11 cellular contexts compared by ENCODE assay signal in the genomic region with DNA sequence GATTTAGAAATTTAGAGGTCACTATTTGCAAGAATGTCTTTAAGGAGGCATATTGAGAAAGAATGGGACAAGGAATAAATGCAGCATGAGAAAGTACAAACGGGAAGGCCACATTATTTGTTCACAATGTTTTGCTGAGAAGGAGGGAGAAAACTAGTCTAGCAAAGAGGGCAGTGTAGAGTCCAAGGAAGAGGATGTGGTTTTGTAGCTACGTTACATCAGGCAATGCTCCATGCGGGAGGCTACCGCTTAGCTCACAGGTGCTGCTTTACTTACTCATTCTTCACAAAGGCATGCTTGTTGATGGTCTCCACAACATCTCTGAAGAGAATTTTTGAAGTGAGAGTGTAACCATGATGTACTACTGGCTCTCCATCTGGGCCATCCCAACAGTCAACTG.
DNase-seq lines count a peak whose midpoint lies in the region; ATAC-seq and TF ChIP-seq lines count a peak whose summit lies in the region.
"Had no signal": no experiment of that assay in that cellular context is flagged by ENCODE, and none has a peak within 500 bp of the region (broad histone marks: within the 10 kb centered on the region; RNA-seq: fewer than 3 reads in every experiment).

No MANE protein-coding gene starts in this region.

- no peak for TF ChIP-seq POLR2A in ovary (IDR thresholded peaks at IDR 0.05)

- TF ChIP-seq CTCF in coronary artery (IDR thresholded peaks at IDR 0.05) (no peak), ovary (IDR thresholded peaks at IDR 0.05) (no peak)

- H3K36me3 Mint-ChIP-seq in activated CD4-positive, alpha-beta T cell treated with anti-CD3 and anti-CD28 coated beads, Interleukin-2, amount 10 ng/mL, durations not matched to agents 24 days and 14 days (ENCODE audit: low read depth), result no peaks in the 10 kb centered on the region
- H3K36me3 Mint-ChIP-seq: natural killer cell had no signal

- no peaks in the 10 kb centered on the region for H3K9me3 Mint-ChIP-seq in activated CD4-positive, alpha-beta T cell treated with anti-CD3 and anti-CD28 coated beads, Interleukin-2, amount 10 ng/mL, durations not matched to agents 24 days and 14 days
- H3K9me3 Mint-ChIP-seq: natural killer cell had no signal

- no peak for TF ChIP-seq EP300 in ovary (IDR thresholded peaks at IDR 0.05)

- H3K27ac ChIP-seq in coronary artery, result no peak overlapping the region
- H3K27ac ChIP-seq in ovary, result no peak overlapping the region

- H3K4me1 ChIP-seq in ovary (ENCODE audit: insufficient read depth), result no peaks in the 10 kb centered on the region

- peaks cover 36% of the 10 kb centered on the region for H3K4me1 Mint-ChIP-seq in activated CD4-positive, alpha-beta T cell treated with anti-CD3 and anti-CD28 coated beads, Interleukin-2, amount 10 ng/mL, durations not matched to agents 24 days and 14 days

- H3K27me3 ChIP-seq in ovary, result no peaks in the 10 kb centered on the region

- H3K4me3 ChIP-seq in coronary artery (no peak overlapping the region), ovary (no peak overlapping the region)

- intact Hi-C loops in activated CD4-positive, alpha-beta T cell treated with anti-CD3 and anti-CD28 coated beads, Interleukin-2, amount 10 ng/mL, durations not matched to agents 24 days and 14 days (cut with micrococcal nuclease), result no loop called here
- intact Hi-C loops in ovary (cut with DNase I), result no loop called here

- H3K27me3 Mint-ChIP-seq in activated CD4-positive, alpha-beta T cell treated with anti-CD3 and anti-CD28 coated beads, Interleukin-2, amount 10 ng/mL, durations not matched to agents 24 days and 14 days, result no peaks in the 10 kb centered on the region

- H3K36me3 ChIP-seq in ovary, result no peaks in the 10 kb centered on the region

- peak; percentile 74 for DNase-seq in activated CD4-positive, alpha-beta T cell treated with anti-CD3 and anti-CD28 coated beads, Interleukin-2, amount 10 ng/mL, durations not matched to agents 24 days and 14 days
- DNase-seq in activated CD4-positive, alpha-beta T cell treated with anti-CD3 and anti-CD28 coated beads for 4 hours, result no peak
- peak; percentile 86 for DNase-seq in SKM-1 treated with dmso at 0.1 percent for 144 hours (lab: John Stamatoyannopoulos, UW; ENCODE audit: unreplicated experiment)
- DNase-seq in stimulated activated naive CD8-positive, alpha-beta T cell treated with anti-CD3 and anti-CD28 coated beads, Interleukin-15, Interleukin-2, amounts not matched to agents 100 U/mL and 50 U/mL, for 24 hours, result no peak
- no peak for DNase-seq in GM19238 (ENCODE audit: insufficient read length, low spot score)
- DNase-seq in coronary artery (ENCODE audit: low spot score), result no peak
- DNase-seq in ovary, result no peak
- DNase-seq: activated CD8-positive, alpha-beta memory T cell treated with anti-CD3 and anti-CD28 coated beads for 24 hours; natural killer cell; stimulated activated CD4-positive, alpha-beta T cell treated with anti-CD3 and anti-CD28 coated beads, Interleukin-4, amount 100 ng/mL, for 24 hours had no signal

- 72 to 78% (median 72%) methylated on average over 4 of the region's 4 CpGs for WGBS in ovary, 3 donors

- ATAC-seq in HG02763 (IDR thresholded peaks at IDR 0.05; ENCODE audit: unreplicated experiment), result peak; percentile 33
- ATAC-seq in stimulated activated naive CD8-positive, alpha-beta T cell treated with anti-CD3 and anti-CD28 coated beads, Interleukin-15, Interleukin-2, amounts not matched to agents 100 U/mL and 50 U/mL, for 24 hours, result peak; percentile 64

- H3K27ac Mint-ChIP-seq in activated CD4-positive, alpha-beta T cell treated with anti-CD3 and anti-CD28 coated beads, Interleukin-2, amount 10 ng/mL, durations not matched to agents 24 days and 14 days, result peak overlapping the region; percentile 10
- H3K27ac Mint-ChIP-seq: natural killer cell had no signal

- H3K9me3 ChIP-seq in ovary, result no peaks in the 10 kb centered on the region

- H3K4me3 Mint-ChIP-seq in activated CD4-positive, alpha-beta T cell treated with anti-CD3 and anti-CD28 coated beads, Interleukin-2, amount 10 ng/mL, durations not matched to agents 24 days and 14 days, result peak overlapping the region; percentile 0
- H3K4me3 Mint-ChIP-seq: natural killer cell had no signal

Comparison
In these comparisons a context has a peak if more than half of its experiments do, and no peak if none do; other contexts are left out.
1. DNase-seq: peak in activated CD4-positive, alpha-beta T cell treated with anti-CD3 and anti-CD28 coated beads, Interleukin-2, amount 10 ng/mL, durations not matched to agents 24 days and 14 days (single experiment) and SKM-1 treated with dmso at 0.1 percent for 144 hours (single experiment); none in activated CD4-positive, alpha-beta T cell treated with anti-CD3 and anti-CD28 coated beads for 4 hours (0 of 2), stimulated activated naive CD8-positive, alpha-beta T cell treated with anti-CD3 and anti-CD28 coated beads, Interleukin-15, Interleukin-2, amounts not matched to agents 100 U/mL and 50 U/mL, for 24 hours (single experiment), GM19238 (single experiment), coronary artery (single experiment) and ovary (0 of 5).